Comparison of ENCODE assay signal across 11 cellular contexts in genomic region chr11:114192841-114193389, GRCh38.
DNase-seq lines count a peak whose midpoint lies in the region; ATAC-seq and TF ChIP-seq lines count a peak whose summit lies in the region.
"Had no signal": no experiment of that assay in that cellular context is flagged by ENCODE, and none has a peak within 500 bp of the region (broad histone marks: within the 10 kb centered on the region; RNA-seq: fewer than 3 reads in every experiment).

No MANE protein-coding gene starts in this region.

- in situ Hi-C loops in astrocyte of the spinal cord (cut with HindIII; ENCODE audit: low sequenced_read_pairs) (no loop called here), GM13977 (cut with MboI; ENCODE audit: low pct_unique_long_range_greater_than_20kb, low sequenced_read_pairs, unreplicated experiment) (no loop called here)

- TF ChIP-seq CTCF in C4-2B (conservative IDR thresholded peaks at IDR 0.05) (no peak), astrocyte of the spinal cord (IDR thresholded peaks at IDR 0.05; ENCODE audit: low read depth, low read length) (no peak), nephron progenitor cell (IDR thresholded peaks at IDR 0.05) (no peak), mesothelial cell of epicardium (IDR thresholded peaks at IDR 0.05; ENCODE audit: unreplicated experiment) (no peak), GM13977 (IDR thresholded peaks at IDR 0.05; ENCODE audit: extremely low read depth, insufficient read depth, missing control alignments) (no peak)

- peaks cover 43% of the 10 kb centered on the region for H3K36me3 Mint-ChIP-seq in nephron progenitor cell (ENCODE audit: low read depth)
- H3K36me3 Mint-ChIP-seq in mesothelial cell of epicardium = no peaks in the 10 kb centered on the region

- H3K27me3 Mint-ChIP-seq in nephron progenitor cell (ENCODE audit: low read depth, poor library complexity) = no peaks in the 10 kb centered on the region
- peaks cover 49% of the 10 kb centered on the region for H3K27me3 Mint-ChIP-seq in mesothelial cell of epicardium (ENCODE audit: low read depth)

- H3K4me1 Mint-ChIP-seq in nephron progenitor cell (peaks cover 62% of the 10 kb centered on the region), mesothelial cell of epicardium (peaks cover 26% of the 10 kb centered on the region)

- peak overlapping the region; percentile 96 for H3K27ac ChIP-seq in C4-2B

- H3K9me3 Mint-ChIP-seq in nephron progenitor cell (peaks cover 39% of the 10 kb centered on the region), mesothelial cell of epicardium (peaks cover 15% of the 10 kb centered on the region)

- H3K4me3 ChIP-seq in astrocyte of the spinal cord (ENCODE audit: low read depth, low read length) = no peak overlapping the region

- no peak for ATAC-seq in HG03460 (IDR thresholded peaks at IDR 0.05; ENCODE audit: unreplicated experiment)
- ATAC-seq: activated T-cell treated with anti-CD3 and anti-CD28 coated beads, Interleukin-2, amount 50 U/mL, for 72 hours had no signal

- peak overlapping the region; percentile 54 for H3K27ac Mint-ChIP-seq in nephron progenitor cell
- no peak overlapping the region for H3K27ac Mint-ChIP-seq in mesothelial cell of epicardium

- H3K4me3 Mint-ChIP-seq in nephron progenitor cell (no peak overlapping the region), mesothelial cell of epicardium (no peak overlapping the region)
- H3K4me3 Mint-ChIP-seq: activated T-cell treated with anti-CD3 and anti-CD28 coated beads, Interleukin-2, amount 50 U/mL, for 72 hours had no signal

- DNase-seq in MV-4-11 (lab: John Stamatoyannopoulos, UW) = peak; percentile 24
- DNase-seq in astrocyte of the spinal cord (ENCODE audit: low read depth, low spot score) = peak; percentile 40
- DNase-seq in nephron progenitor cell = no peak
- no peak for DNase-seq in stimulated activated CD4-positive, alpha-beta T cell treated with anti-CD3 and anti-CD28 coated beads, Interleukin-2, amount 100 ng/mL, for 48 hours
- no peak for DNase-seq in mesothelial cell of epicardium (ENCODE audit: low spot score in 2 of 2, unreplicated experiment in 2 of 2)
- no peak for DNase-seq in GM13977 (ENCODE audit: low spot score)
- DNase-seq: activated T-cell treated with anti-CD3 and anti-CD28 coated beads, Interleukin-2, amount 50 U/mL, for 72 hours; DMS153; KBM-7 had no signal

Comparison
In these comparisons a context has a peak if more than half of its experiments do, and no peak if none do; other contexts are left out.
1. DNase-seq: peak in MV-4-11 (single experiment) and astrocyte of the spinal cord (single experiment); none in nephron progenitor cell (single experiment), stimulated activated CD4-positive, alpha-beta T cell treated with anti-CD3 and anti-CD28 coated beads, Interleukin-2, amount 100 ng/mL, for 48 hours (0 of 2), mesothelial cell of epicardium (0 of 2) and GM13977 (single experiment).